ENCODE assay signal across 1 cellular context in genomic region chr9:111393971-111394370, GRCh38.
TF ChIP-seq lines count a peak whose summit lies in the region.

No MANE protein-coding gene starts in this region.

TF ChIP-seq in GM12878, 131 proteins besides CTCF, POLR2A, EP300 and RAD21 (continued from another document):
- TF ChIP-seq NR2C2 (IDR thresholded peaks at IDR 0.05; ENCODE audit: borderline replicate concordance, control insufficient read depth, insufficient read length, low read depth) (no peak), FOXK2 (IDR thresholded peaks at IDR 0.05) (no peak), MXI1 (IDR thresholded peaks at IDR 0.05; ENCODE audit: low read depth, low read length) (no peak), RELA (IDR thresholded peaks at IDR 0.05; ENCODE audit: borderline replicate concordance, partially characterized antibody) (no peak), MEF2A (IDR thresholded peaks at IDR 0.05; ENCODE audit: insufficient read depth, low read depth, low read length) (no peak), FOS (IDR thresholded peaks at IDR 0.05; ENCODE audit: borderline replicate concordance, extremely low read depth, insufficient read length) (no peak), SUPT20H (IDR thresholded peaks at IDR 0.05; ENCODE audit: borderline replicate concordance, control insufficient read depth, low read depth, low read length) (no peak), MYB (IDR thresholded peaks at IDR 0.05; ENCODE audit: borderline replicate concordance, low read depth, low read length) (no peak)
TF ChIP-seq in GM12878: peak in this region for 0.
